In genomic region chr11:94576306-94576705, GRCh38 we compare ENCODE assay signal across 18 cellular contexts. TPM values are rescaled to one million over a fixed set of nuclear protein-coding genes. Genes with fewer than 3 reads are reported as not detected.
DNase-seq lines count a peak whose midpoint lies in the region; ATAC-seq, FAIRE-seq and TF ChIP-seq lines count a peak whose summit lies in the region.
"Had no signal": no experiment of that assay in that cellular context is flagged by ENCODE, and none has a peak within 500 bp of the region (broad histone marks: within the 10 kb centered on the region; RNA-seq: fewer than 3 reads in every experiment).

No MANE protein-coding gene starts in this region.

- WGBS in GM12878 (ENCODE audit: insufficient coverage, insufficient replicate concordance, low lambda C conversion rate, missing lambda C conversion rate) = 55% methylated on average over 5 of the region's 5 CpGs
- 83% methylated on average over 5 of the region's 5 CpGs for WGBS in esophagus muscularis mucosa

- in situ Hi-C loops in GM12878 (cut with MboI) = no loop called here

- no peaks in the 10 kb centered on the region for H3K36me3 ChIP-seq in GM12878 (ENCODE audit: control insufficient read depth in 2 of 2, insufficient read depth in 2 of 2, low read length in 1 of 2)
- H3K36me3 ChIP-seq in vagina = no peaks in the 10 kb centered on the region
- H3K36me3 ChIP-seq in SJCRH30 = no peaks in the 10 kb centered on the region
- no peaks in the 10 kb centered on the region for H3K36me3 ChIP-seq in esophagus muscularis mucosa

- H4K20me1 ChIP-seq in GM12878 (ENCODE audit: control insufficient read depth, insufficient read depth) = no peaks in the 10 kb centered on the region

- TF ChIP-seq EP300 in GM12878 (IDR thresholded peaks at IDR 0.05; ENCODE audit: borderline replicate concordance in 1 of 2, control insufficient read depth in 1 of 2, low read depth in 2 of 2, low read length in 2 of 2) (no peak), esophagus muscularis mucosa (IDR thresholded peaks at IDR 0.05) (no peak)

- DNase-seq in AML-193 (lab: John Stamatoyannopoulos, UW) (peak; percentile 28 to 31), GM12891 (ENCODE audit: insufficient read length, low spot score) (no peak), MV-4-11 (lab: John Stamatoyannopoulos, UW) (peak; percentile 73), GM12878 (ENCODE audit: low read depth, low spot score) (no peak), vagina (ENCODE audit: extremely low spot score in 2 of 2) (no peak), COR-L47 (lab: John Stamatoyannopoulos, UW) (no peak), SJCRH30 (no peak), esophagus muscularis mucosa (ENCODE audit: extremely low spot score) (no peak)
- DNase-seq: ACHN; C1 segment of cervical spinal cord; Caco-2; CD8-positive, alpha-beta T cell; DMS53; GF-D8; HCEC 1CT; HFFc6 had no signal

- H3K9me3 ChIP-seq in GM12878 (replicated peaks; ENCODE audit: control insufficient read depth, insufficient read depth, low read length) (no peaks in the 10 kb centered on the region; the same call in 2 of the 3 replicates), vagina (no peaks in the 10 kb centered on the region), SJCRH30 (replicated peaks) (no peaks in the 10 kb centered on the region), esophagus muscularis mucosa (no peaks in the 10 kb centered on the region)
- H3K9me3 ChIP-seq: Caco-2 had no signal

- FAIRE-seq in GM12891 (lab: Jason Lieb, UNC) (no peak), GM12878 (lab: Jason Lieb, UNC) (no peak)
- FAIRE-seq: GM18507 had no signal

- intact Hi-C loops in GM12878 (cut with micrococcal nuclease; ENCODE audit: unreplicated experiment) = no loop called here
- intact Hi-C loops in vagina (cut with DNase I) = no loop called here
- intact Hi-C loops in esophagus muscularis mucosa (cut with DNase I) = no loop called here

- H3K27me3 ChIP-seq in GM12878 (replicated peaks in 1 of 2; ENCODE audit: control insufficient read depth in 2 of 2, insufficient read depth in 2 of 2, low read length in 1 of 2) (no peaks in the 10 kb centered on the region), vagina (no peaks in the 10 kb centered on the region), SJCRH30 (no peaks in the 10 kb centered on the region), esophagus muscularis mucosa (no peaks in the 10 kb centered on the region)

- TF ChIP-seq POLR2A in GM12891 (IDR thresholded peaks at IDR 0.05; ENCODE audit: low read depth, low read length) (no peak), GM12878 (IDR thresholded peaks at IDR 0.05; ENCODE audit: low read depth, low read length) (no peak), vagina (IDR thresholded peaks at IDR 0.05) (no peak), esophagus muscularis mucosa (IDR thresholded peaks at IDR 0.05; ENCODE audit: low read depth) (no peak)

- no peak for TF ChIP-seq RAD21 in GM12878 (IDR thresholded peaks at IDR 0.05; ENCODE audit: insufficient read depth, low read depth, low read length)

- H3K4me2 ChIP-seq in GM12878 (ENCODE audit: control insufficient read depth, insufficient read depth) = no peak overlapping the region

- RAD21 ChIA-PET in GM12878 (lab: Charles Lee; ENCODE audit: unreplicated experiment) = no interaction called here

- POLR2A ChIA-PET in GM12878 (lab: Charles Lee) = interaction anchor here (1.6 to 1.9 kb wide), 2 partner anchors 11 to 43 kb away, joined by 4 to 7 read pairs; no protein-coding TSS in a partner anchor

- BruUV-seq in GM12878 (replicated peaks; lab: Mats Ljungman, UMichigan) = no TSS peak

- CTCF ChIA-PET in GM12878 (lab: Yijun Ruan, JAX) = interaction anchor here (1.0 to 3.1 kb wide), 4 partner anchors 11 to 43 kb away, joined by 3 to 18 read pairs (median 6); no protein-coding TSS in a partner anchor

- TF ChIP-seq CTCF in GM12878 (IDR thresholded peaks at IDR 0.05 in 2 of 3, conservative IDR thresholded peaks at IDR 0.05 in 1 of 3; ENCODE audit: control insufficient read depth in 2 of 3, extremely low read depth in 1 of 3, insufficient read depth in 1 of 3, low read depth in 3 of 3, low read length in 3 of 3) (no peak), vagina (IDR thresholded peaks at IDR 0.05) (no peak), esophagus muscularis mucosa (IDR thresholded peaks at IDR 0.05) (no peak)

- H3K27ac ChIP-seq in GM12878 (ENCODE audit: control insufficient read depth, insufficient read depth) (no peak overlapping the region), vagina (no peak overlapping the region), SJCRH30 (no peak overlapping the region), esophagus muscularis mucosa (replicated peaks in 1 of 4) (no peak overlapping the region)

- H3K4me3 ChIP-seq in GM12878 (no peak overlapping the region), vagina (no peak overlapping the region), SJCRH30 (no peak overlapping the region), esophagus muscularis mucosa (no peak overlapping the region)

- H3K79me2 ChIP-seq in GM12878 (ENCODE audit: control insufficient read depth, insufficient read depth, low read length) = no peaks in the 10 kb centered on the region

- H3K4me1 ChIP-seq in GM12878 (ENCODE audit: control insufficient read depth, insufficient read depth, low read length) (peaks cover 3% of the 10 kb centered on the region), vagina (no peaks in the 10 kb centered on the region), SJCRH30 (no peaks in the 10 kb centered on the region), esophagus muscularis mucosa (no peaks in the 10 kb centered on the region)

- peak; percentile 52 for ATAC-seq in GM12878
- ATAC-seq: CD8-positive, alpha-beta T cell had no signal

- SMC1A ChIA-PET in GM12878 (lab: Charles Lee; ENCODE audit: uncharacterized antibody, unreplicated experiment) = interaction anchor here (0.9 to 2.0 kb wide), 6 partner anchors 11 to 29 kb away, joined by 3 to 4 read pairs (median 3); no protein-coding TSS in a partner anchor

- H2AFZ ChIP-seq in GM12878 (ENCODE audit: control insufficient read depth, low read depth, low read length) = no peak overlapping the region

- H3K9ac ChIP-seq in GM12878 (ENCODE audit: control insufficient read depth, insufficient read depth, low read length) = no peak overlapping the region

TF ChIP-seq in GM12891, 5 proteins besides CTCF, POLR2A, EP300 and RAD21:
- TF ChIP-seq POLR2AphosphoS5 (IDR thresholded peaks at IDR 0.05; ENCODE audit: low read depth, low read length) (no peak), SPI1 (IDR thresholded peaks at IDR 0.05; ENCODE audit: low read depth, low read length) (peak; percentile 46; the same call in 1 of the 2 replicates)

TF ChIP-seq in GM12878, 131 proteins besides CTCF, POLR2A, EP300 and RAD21 (continues in another document):
- TF ChIP-seq SPI1 (IDR thresholded peaks at IDR 0.05; ENCODE audit: borderline replicate concordance, insufficient read depth, low read depth, low read length) (peak; percentile 28; the same call in 1 of the 2 replicates), TCF7 (IDR thresholded peaks at IDR 0.05; ENCODE audit: borderline replicate concordance) (no peak)

RNA-seq across cellular contexts. Expression of gene PIWIL4, which starts 9.1 kb away (rescaled TPM):
- 0.54 TPM for polyA plus RNA-seq in GM12891 (2012; ENCODE audit: low read depth, missing spikeins)
- total RNA-seq in GM12878 (2013; cell fraction: nucleolus; rRNA removed) = 1.0 and 1.9 TPM in 2 replicates
- total RNA-seq in GM12878 (2014; rRNA removed) (0.23 and 0.60 TPM in 2 replicates), GM12878 (2014; rRNA removed; fragmentation: Illumina TruSeq; extraction: Trizol) (0.37 and 0.67 TPM in 2 replicates), GM12878 (2021) (0.46 and 0.53 TPM in 2 replicates), vagina (3.2 TPM), esophagus muscularis mucosa (1 to 10 TPM; 3.2 to 4.5 (median 4.1) TPM)
- polyA plus RNA-seq in GM12878 (2011; ENCODE audit: low read depth) = 0.09 TPM
- polyA plus RNA-seq in GM12878 (2011; rRNA removed) (9.5 and 13.3 TPM in 2 replicates), GM12878 (2014; fragmentation: Illumina TruSeq; extraction: Trizol) (0.57 and 1.8 TPM in 2 replicates), GM12878 (2014; fragmentation: Nextera tagmentation; extraction: Ambion mirVana) (under 1 TPM; 0.38 to 0.48 TPM), GM12878 (2014; rRNA removed) (0.34 and 0.36 TPM in 2 replicates), GM12878 (2016; fragmentation: Nextera tagmentation; extraction: Ambion mirVana) (under 1 TPM; 0.42 to 0.73 TPM)
- 7.9 and 11.7 TPM in 2 replicates for polyA plus RNA-seq in GM12878 (2011; cell fraction: cytosol; rRNA removed)
- polyA plus RNA-seq in GM12878 (2011; cell fraction: nucleus; rRNA removed) = 10.0 and 12.9 TPM in 2 replicates
- 0.20 and 0.22 TPM in 2 replicates for polyA plus RNA-seq in GM12878 (2012)
- polyA minus RNA-seq in GM12878 (2011; rRNA and poly(A)+ RNA removed) = 9.9 and 10.0 TPM in 2 replicates
- polyA minus RNA-seq in GM12878 (2011; cell fraction: cytosol; rRNA and poly(A)+ RNA removed) = 2.6 and 3.9 TPM in 2 replicates
- 5.8 and 6.4 TPM in 2 replicates for polyA minus RNA-seq in GM12878 (2011; cell fraction: nucleus; rRNA and poly(A)+ RNA removed)
- total RNA-seq in SJCRH30 (2014; rRNA removed; shearing (Covaris generic)) = not detected in 2 replicates
- total RNA-seq: H4 had no signal

RNA-seq across cellular contexts. Expression of gene FUT4, which starts 32.6 kb away (rescaled TPM):
- polyA plus RNA-seq in GM12891 (2012; ENCODE audit: low read depth, missing spikeins) = 2.1 TPM
- total RNA-seq in GM12878 (2013; cell fraction: nucleolus; rRNA removed) = 9.3 and 10.0 TPM in 2 replicates
- 3.6 and 4.1 TPM in 2 replicates for total RNA-seq in GM12878 (2014; rRNA removed)
- total RNA-seq in GM12878 (2014; rRNA removed; fragmentation: Illumina TruSeq; extraction: Trizol) = 2.1 and 2.2 TPM in 2 replicates
- 3.3 and 4.1 TPM in 2 replicates for total RNA-seq in GM12878 (2021)
- 0.60 TPM for polyA plus RNA-seq in GM12878 (2011; ENCODE audit: low read depth)
- polyA plus RNA-seq in GM12878 (2011; rRNA removed) = 9.1 and 10.4 TPM in 2 replicates
- polyA plus RNA-seq in GM12878 (2011; cell fraction: cytosol; rRNA removed) = 6.0 and 6.9 TPM in 2 replicates
- 7.8 and 9.6 TPM in 2 replicates for polyA plus RNA-seq in GM12878 (2011; cell fraction: nucleus; rRNA removed)
- 0.84 and 1.3 TPM in 2 replicates for polyA plus RNA-seq in GM12878 (2012)
- polyA plus RNA-seq in GM12878 (2014; fragmentation: Illumina TruSeq; extraction: Trizol) = 2.4 TPM in 2 replicates
- under 1 TPM; 0.68 TPM for polyA plus RNA-seq in GM12878 (2014; fragmentation: Nextera tagmentation; extraction: Ambion mirVana)
- 3.5 and 3.6 TPM in 2 replicates for polyA plus RNA-seq in GM12878 (2014; rRNA removed)
- 1 to 10 TPM in 1 of 2 experiments, under 1 TPM in 1; 0.76 to 1.4 TPM for polyA plus RNA-seq in GM12878 (2016; fragmentation: Nextera tagmentation; extraction: Ambion mirVana)
- 10.4 and 11.2 TPM in 2 replicates for polyA minus RNA-seq in GM12878 (2011; rRNA and poly(A)+ RNA removed)
- 3.7 and 4.3 TPM in 2 replicates for polyA minus RNA-seq in GM12878 (2011; cell fraction: cytosol; rRNA and poly(A)+ RNA removed)
- 10.3 and 16.1 TPM in 2 replicates for polyA minus RNA-seq in GM12878 (2011; cell fraction: nucleus; rRNA and poly(A)+ RNA removed)
- 6.1 TPM for total RNA-seq in vagina
- 0.42 and 0.46 TPM in 2 replicates for total RNA-seq in SJCRH30 (2014; rRNA removed; shearing (Covaris generic))
- 1 to 10 TPM; 5.5 to 8.8 (median 7.2) TPM for total RNA-seq in esophagus muscularis mucosa
- total RNA-seq: H4 had no signal

Comparison
In these comparisons a context has a peak if more than half of its experiments do, and no peak if none do; other contexts are left out.
1. DNase-seq: peak in AML-193 (2 of 2) and MV-4-11 (single experiment); none in GM12891 (single experiment), GM12878 (single experiment), vagina (0 of 2), COR-L47 (single experiment), SJCRH30 (0 of 2) and esophagus muscularis mucosa (single experiment).